ENCODE assay signal across 16 cellular contexts in the genomic region with DNA sequence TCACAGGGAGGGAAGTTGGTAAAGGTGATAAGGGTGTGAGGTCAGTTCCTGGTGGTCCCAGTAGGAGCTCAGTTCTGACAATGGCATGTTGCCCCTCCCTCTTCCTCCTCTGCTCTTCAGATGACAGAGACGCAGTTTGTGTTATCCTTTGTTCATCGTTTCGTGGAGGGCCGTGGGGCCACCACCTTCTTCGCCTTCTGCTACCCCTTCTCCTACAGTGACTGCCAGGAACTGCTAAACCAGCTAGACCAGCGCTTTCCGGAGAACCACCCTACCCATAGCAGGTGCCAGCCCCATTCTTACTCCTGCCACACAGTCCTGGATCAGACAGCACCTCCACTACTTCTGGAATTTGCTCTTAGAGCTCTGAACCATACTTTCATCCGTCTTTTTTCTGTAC. TPM values are rescaled to one million over a fixed set of nuclear protein-coding genes. Genes with fewer than 3 reads are reported as not detected.
DNase-seq lines count a peak whose midpoint lies in the region; ATAC-seq and TF ChIP-seq lines count a peak whose summit lies in the region.
"Had no signal": no experiment of that assay in that cellular context is flagged by ENCODE, and none has a peak within 500 bp of the region (broad histone marks: within the 10 kb centered on the region; RNA-seq: fewer than 3 reads in every experiment).

No MANE protein-coding gene starts in this region.

- H3K4me1 ChIP-seq in heart left ventricle = peaks cover 0 to 25% (median 12%) of the 10 kb centered on the region in 12 donors
- peaks cover 23% of the 10 kb centered on the region for H3K4me1 ChIP-seq in stomach smooth muscle (ENCODE audit: control insufficient read depth, insufficient read depth, low read length)
- peaks cover 0 to 26% (median 17%) of the 10 kb centered on the region in 4 donors for H3K4me1 ChIP-seq in sigmoid colon

- no peak for TF ChIP-seq EP300 in sigmoid colon (IDR thresholded peaks at IDR 0.05)

- WGBS in heart left ventricle, 4 donors = 79 to 86% (median 85%) methylated on average over 8 of the region's 8 CpGs
- WGBS in sigmoid colon, 2 donors = 92 to 95% methylated on average over 8 of the region's 8 CpGs

- H3K27me3 Mint-ChIP-seq in activated T-helper 1 cell treated with anti-CD3 and anti-CD28 coated beads, Interleukin-12 subunit alpha, Interleukin-12 subunit beta, Interleukin-2, Interleukin-4 antibody, amounts not matched to agents 30 ng/mL and 10 ng/mL and 1 ng/mL, durations not matched to agents 14 hours and 24 hours and 36 hours (ENCODE audit: insufficient read depth) = peaks cover 7% of the 10 kb centered on the region
- peaks cover 0 to 12% (median 11%) of the 10 kb centered on the region in 3 donors for H3K27me3 Mint-ChIP-seq in naive B cell

- H3K9me3 Mint-ChIP-seq in activated T-helper 1 cell treated with anti-CD3 and anti-CD28 coated beads, Interleukin-12 subunit alpha, Interleukin-12 subunit beta, Interleukin-2, Interleukin-4 antibody, amounts not matched to agents 30 ng/mL and 10 ng/mL and 1 ng/mL, durations not matched to agents 14 hours and 24 hours and 36 hours = no peaks in the 10 kb centered on the region
- peaks cover 0 to 11% (median 2%) of the 10 kb centered on the region in 7 donors for H3K9me3 Mint-ChIP-seq in naive B cell

- H3K27ac ChIP-seq in heart left ventricle (no peak overlapping the region), stomach smooth muscle (ENCODE audit: low read length) (peak overlapping the region; percentile 75), sigmoid colon (no peak overlapping the region)

- H3K9ac ChIP-seq in stomach smooth muscle (ENCODE audit: low read length in 2 of 2) = no peak overlapping the region

- peaks cover 31% of the 10 kb centered on the region for H3K4me1 Mint-ChIP-seq in activated T-helper 1 cell treated with anti-CD3 and anti-CD28 coated beads, Interleukin-12 subunit alpha, Interleukin-12 subunit beta, Interleukin-2, Interleukin-4 antibody, amounts not matched to agents 30 ng/mL and 10 ng/mL and 1 ng/mL, durations not matched to agents 14 hours and 24 hours and 36 hours (ENCODE audit: low read depth)
- H3K4me1 Mint-ChIP-seq in naive B cell = peaks cover 20 to 35% (median 22%) of the 10 kb centered on the region in 3 donors

- DNase-seq in left cardiac atrium (peak; percentile 1), heart left ventricle (no peak), naive B cell (no peak), sigmoid colon (no peak), NCI-H1105 (lab: John Stamatoyannopoulos, UW) (no peak), iPS-NIHi7 (ENCODE audit: extremely low spot score) (no peak)
- no peak for DNase-seq in activated T-helper 1 cell treated with anti-CD3 and anti-CD28 coated beads, Interleukin-12 subunit alpha, Interleukin-12 subunit beta, Interleukin-2, Interleukin-4 antibody, amounts not matched to agents 30 ng/mL and 10 ng/mL and 1 ng/mL, durations not matched to agents 14 hours and 24 hours and 36 hours (ENCODE audit: low spot score)
- DNase-seq: Calu3, Karpas-422, MG63, NCI-H1092 treated with DMSO at 0.1 percent for 48 hours, NCI-H1694 treated with DMSO at 0.1 percent for 48 hours, NCI-H345, NCI-H526, SHP77 treated with DMSO at 0.1 percent for 48 hours had no signal

- peaks cover 0 to 55% (median 51%) of the 10 kb centered on the region in 9 donors for H3K36me3 ChIP-seq in heart left ventricle
- peaks cover 38 to 42% of the 10 kb centered on the region in 2 donors for H3K36me3 ChIP-seq in stomach smooth muscle (ENCODE audit: control insufficient read depth in 2 of 2, insufficient read depth in 2 of 2, low read length in 2 of 2)
- peaks cover 12 to 55% (median 23%) of the 10 kb centered on the region in 4 donors for H3K36me3 ChIP-seq in sigmoid colon

- ATAC-seq in left cardiac atrium (no peak), heart left ventricle (no peak), naive B cell (ENCODE audit: low read depth in 2 of 2) (no peak)

- no peaks in the 10 kb centered on the region for H3K9me3 ChIP-seq in heart left ventricle
- no peaks in the 10 kb centered on the region for H3K9me3 ChIP-seq in stomach smooth muscle (ENCODE audit: control insufficient read depth in 2 of 2, low read length in 2 of 2)
- no peaks in the 10 kb centered on the region for H3K9me3 ChIP-seq in sigmoid colon
- H3K9me3 ChIP-seq: MG63 had no signal

- TF ChIP-seq CTCF in heart left ventricle (IDR thresholded peaks at IDR 0.05) (no peak), sigmoid colon (IDR thresholded peaks at IDR 0.05) (no peak)

- TF ChIP-seq POLR2A in heart left ventricle (IDR thresholded peaks at IDR 0.05) = no peak
- TF ChIP-seq POLR2A in sigmoid colon (IDR thresholded peaks at IDR 0.05) = no peak

- no peak overlapping the region for H3K27ac Mint-ChIP-seq in activated T-helper 1 cell treated with anti-CD3 and anti-CD28 coated beads, Interleukin-12 subunit alpha, Interleukin-12 subunit beta, Interleukin-2, Interleukin-4 antibody, amounts not matched to agents 30 ng/mL and 10 ng/mL and 1 ng/mL, durations not matched to agents 14 hours and 24 hours and 36 hours
- peak overlapping the region in 2 of 6 donors; percentile 14 to 54 for H3K27ac Mint-ChIP-seq in naive B cell

- H3K27me3 ChIP-seq in heart left ventricle (no peaks in the 10 kb centered on the region), stomach smooth muscle (ENCODE audit: control insufficient read depth in 1 of 2, insufficient read depth in 2 of 2, low read length in 2 of 2) (no peaks in the 10 kb centered on the region), sigmoid colon (no peaks in the 10 kb centered on the region)
- H3K27me3 ChIP-seq: MG63 had no signal

- intact Hi-C loops in left cardiac atrium (cut with DNase I) (no loop called here), heart left ventricle (cut with DNase I) (loop anchor here in 1 of 10 donors (2.0 to 5.0 kb wide), 2 partner anchors 15 to 34 kb away; a partner anchor contains a TSS), sigmoid colon (cut with DNase I) (no loop called here)
- intact Hi-C loops in activated T-helper 1 cell treated with anti-CD3 and anti-CD28 coated beads, Interleukin-12 subunit alpha, Interleukin-12 subunit beta, Interleukin-2, Interleukin-4 antibody, amounts not matched to agents 30 ng/mL and 10 ng/mL and 1 ng/mL, durations not matched to agents 14 hours and 24 hours and 36 hours (cut with micrococcal nuclease) = loop anchor here (5.0 kb wide), 2 partner anchors 79 to 304 kb away; a partner anchor contains a TSS

- peaks cover 29% of the 10 kb centered on the region for H3K36me3 Mint-ChIP-seq in activated T-helper 1 cell treated with anti-CD3 and anti-CD28 coated beads, Interleukin-12 subunit alpha, Interleukin-12 subunit beta, Interleukin-2, Interleukin-4 antibody, amounts not matched to agents 30 ng/mL and 10 ng/mL and 1 ng/mL, durations not matched to agents 14 hours and 24 hours and 36 hours (ENCODE audit: low read depth)
- H3K36me3 Mint-ChIP-seq in naive B cell = peaks cover 18 to 22% of the 10 kb centered on the region in 2 donors

- H3K4me3 ChIP-seq in heart left ventricle (no peak overlapping the region), stomach smooth muscle (ENCODE audit: low read length in 2 of 2) (no peak overlapping the region), sigmoid colon (no peak overlapping the region)
- H3K4me3 ChIP-seq: MG63 had no signal

- H3K4me3 Mint-ChIP-seq in activated T-helper 1 cell treated with anti-CD3 and anti-CD28 coated beads, Interleukin-12 subunit alpha, Interleukin-12 subunit beta, Interleukin-2, Interleukin-4 antibody, amounts not matched to agents 30 ng/mL and 10 ng/mL and 1 ng/mL, durations not matched to agents 14 hours and 24 hours and 36 hours = peak overlapping the region; percentile 1
- H3K4me3 Mint-ChIP-seq in naive B cell = peak overlapping the region in 5 of 8 donors; percentile 4 to 95 (median 54)

RNA-seq across cellular contexts. Expression of a gene that starts 2.3 kb away (rescaled TPM):
- total RNA-seq in left cardiac atrium (10 to 100 TPM in 1 of 2 donors, 1 to 10 TPM in 1; 8.4 to 12.0 TPM), heart left ventricle (10 to 100 TPM in 4 of 9 donors, 1 to 10 TPM in 5; 4.9 to 12.5 (median 9.9) TPM), sigmoid colon (10 to 100 TPM; 16.8 to 23.3 (median 18.1) TPM)
- polyA plus RNA-seq in heart left ventricle (1 to 10 TPM; 4.5 to 7.9 TPM), naive B cell (ENCODE audit: low read depth in 6 of 6) (10 to 100 TPM in 3 of 6 donors, 1 to 10 TPM in 3; 7.8 to 11.6 (median 10.1) TPM), sigmoid colon (10 to 100 TPM; 12.4 to 16.2 (median 13.4) TPM)
- total RNA-seq in activated T-helper 1 cell treated with anti-CD3 and anti-CD28 coated beads, Interleukin-12 subunit alpha, Interleukin-12 subunit beta, Interleukin-2, Interleukin-4 antibody, amounts not matched to agents 30 ng/mL and 10 ng/mL and 1 ng/mL, durations not matched to agents 14 hours and 24 hours and 36 hours = 12.3 and 13.8 TPM in 2 replicates

RNA-seq across cellular contexts. Expression of a gene that starts 17.7 kb away (rescaled TPM):
- 100 to 1,000 TPM; 364 to 404 TPM for total RNA-seq in left cardiac atrium
- total RNA-seq in heart left ventricle = 100 to 1,000 TPM; 215 to 466 (median 343) TPM
- polyA plus RNA-seq in heart left ventricle = 100 to 1,000 TPM; 335 to 517 TPM
- total RNA-seq in activated T-helper 1 cell treated with anti-CD3 and anti-CD28 coated beads, Interleukin-12 subunit alpha, Interleukin-12 subunit beta, Interleukin-2, Interleukin-4 antibody, amounts not matched to agents 30 ng/mL and 10 ng/mL and 1 ng/mL, durations not matched to agents 14 hours and 24 hours and 36 hours = 322 and 332 TPM in 2 replicates
- polyA plus RNA-seq in naive B cell (ENCODE audit: low read depth in 6 of 6) = 100 to 1,000 TPM; 594 to 733 (median 606) TPM
- 100 to 1,000 TPM; 244 to 428 (median 382) TPM for total RNA-seq in sigmoid colon
- polyA plus RNA-seq in sigmoid colon = 100 to 1,000 TPM; 366 to 688 (median 635) TPM

RNA-seq across cellular contexts. Expression of a gene that starts 21.0 kb away (rescaled TPM):
- 10 to 100 TPM; 39.1 to 66.5 TPM for total RNA-seq in left cardiac atrium
- total RNA-seq in heart left ventricle = 10 to 100 TPM; 18.3 to 58.0 (median 31.6) TPM
- 10 to 100 TPM; 27.4 to 57.0 TPM for polyA plus RNA-seq in heart left ventricle
- 97.5 and 98.1 TPM in 2 replicates for total RNA-seq in activated T-helper 1 cell treated with anti-CD3 and anti-CD28 coated beads, Interleukin-12 subunit alpha, Interleukin-12 subunit beta, Interleukin-2, Interleukin-4 antibody, amounts not matched to agents 30 ng/mL and 10 ng/mL and 1 ng/mL, durations not matched to agents 14 hours and 24 hours and 36 hours
- polyA plus RNA-seq in naive B cell (ENCODE audit: low read depth in 6 of 6) = 10 to 100 TPM; 16.6 to 32.9 (median 24.6) TPM
- total RNA-seq in sigmoid colon = 10 to 100 TPM; 26.4 to 39.4 (median 35.0) TPM
- polyA plus RNA-seq in sigmoid colon = 10 to 100 TPM; 16.0 to 65.7 (median 16.2) TPM

RNA-seq across cellular contexts. Expression of a gene that starts 24.6 kb away (rescaled TPM):
- total RNA-seq in left cardiac atrium (10 to 100 TPM; 41.1 to 46.6 TPM), heart left ventricle (10 to 100 TPM in 8 of 9 donors, 1 to 10 TPM in 1; 7.5 to 76.9 (median 16.3) TPM), sigmoid colon (100 to 1,000 TPM; 156 to 350 (median 279) TPM)
- polyA plus RNA-seq in heart left ventricle (10 to 100 TPM; 21.0 to 31.2 TPM), naive B cell (ENCODE audit: low read depth in 6 of 6) (1 to 10 TPM in 2 of 6 donors, under 1 TPM in 4; 0.28 to 1.1 (median 0.77) TPM), sigmoid colon (10 to 100 TPM in 1 of 3 donors, 1 to 10 TPM in 2; 4.8 to 50.9 (median 5.3) TPM)
- 1.1 and 1.5 TPM in 2 replicates for total RNA-seq in activated T-helper 1 cell treated with anti-CD3 and anti-CD28 coated beads, Interleukin-12 subunit alpha, Interleukin-12 subunit beta, Interleukin-2, Interleukin-4 antibody, amounts not matched to agents 30 ng/mL and 10 ng/mL and 1 ng/mL, durations not matched to agents 14 hours and 24 hours and 36 hours

RNA-seq across cellular contexts. Expression of a gene that starts 32.8 kb away (rescaled TPM):
- total RNA-seq in left cardiac atrium (1 to 10 TPM; 3.0 to 4.3 TPM), heart left ventricle (1 to 10 TPM in 8 of 9 donors, under 1 TPM in 1; 0.89 to 3.9 (median 1.8) TPM), sigmoid colon (1 to 10 TPM; 1.6 to 5.3 (median 3.8) TPM)
- polyA plus RNA-seq in heart left ventricle (1 to 10 TPM; 1.3 to 2.0 TPM), naive B cell (ENCODE audit: low read depth in 6 of 6) (1 to 10 TPM; 3.3 to 8.9 (median 5.6) TPM), sigmoid colon (10 to 100 TPM in 1 of 3 donors, 1 to 10 TPM in 2; 2.4 to 12.7 (median 6.7) TPM)
- 12.2 and 12.4 TPM in 2 replicates for total RNA-seq in activated T-helper 1 cell treated with anti-CD3 and anti-CD28 coated beads, Interleukin-12 subunit alpha, Interleukin-12 subunit beta, Interleukin-2, Interleukin-4 antibody, amounts not matched to agents 30 ng/mL and 10 ng/mL and 1 ng/mL, durations not matched to agents 14 hours and 24 hours and 36 hours
